In genomic region chr2:128512664-128513415, GRCh38 we compare ENCODE assay signal across 21 cellular contexts.
DNase-seq lines count a peak whose midpoint lies in the region; ATAC-seq, FAIRE-seq and TF ChIP-seq lines count a peak whose summit lies in the region.
"Had no signal": no experiment of that assay in that cellular context is flagged by ENCODE, and none has a peak within 500 bp of the region (broad histone marks: within the 10 kb centered on the region; RNA-seq: fewer than 3 reads in every experiment).

No MANE protein-coding gene starts in this region.

- no peak overlapping the region for H3K4me3 ChIP-seq in GM12878
- H3K4me3 ChIP-seq: adrenal gland, MG63 had no signal

- no peaks in the 10 kb centered on the region for H4K20me1 ChIP-seq in GM12878 (ENCODE audit: control insufficient read depth, insufficient read depth)

- H3K9me3 Mint-ChIP-seq in CD14-positive monocyte, result peaks cover 0 to 2% (median 0%) of the 10 kb centered on the region in 7 donors
- H3K9me3 Mint-ChIP-seq: activated T-cell treated with anti-CD3 and anti-CD28 coated beads, Interleukin-2, amount 50 U/mL, for 4 hours; immature natural killer cell had no signal

- no peaks in the 10 kb centered on the region for H3K4me1 ChIP-seq in GM12878 (ENCODE audit: control insufficient read depth, insufficient read depth, low read length)
- H3K4me1 ChIP-seq: adrenal gland had no signal

- 38% methylated on average over 8 of the region's 8 CpGs for WGBS in GM12878 (ENCODE audit: insufficient coverage, insufficient replicate concordance, low lambda C conversion rate, missing lambda C conversion rate)

- peak overlapping the region; percentile 94 to 99 (median 98) for H3K27ac Mint-ChIP-seq in CD14-positive monocyte
- H3K27ac Mint-ChIP-seq: immature natural killer cell, mesothelial cell of epicardium had no signal

- no peak for FAIRE-seq in GM12878 (lab: Jason Lieb, UNC)
- FAIRE-seq: endothelial cell of umbilical vein, GM12891, small intestine, urothelium cell line had no signal

- intact Hi-C loops in CD14-positive monocyte (cut with micrococcal nuclease) (loop anchor here in 1 of 2 donors (10.0 kb wide), 1 partner anchor 222 kb away; no protein-coding TSS in a partner anchor), GM12878 (cut with micrococcal nuclease; ENCODE audit: unreplicated experiment) (no loop called here)

- TF ChIP-seq EP300 in GM12878 (IDR thresholded peaks at IDR 0.05; ENCODE audit: borderline replicate concordance in 1 of 2, control insufficient read depth in 1 of 2, low read depth in 2 of 2, low read length in 2 of 2), result no peak

- H3K4me2 ChIP-seq in GM12878 (ENCODE audit: control insufficient read depth, insufficient read depth), result no peak overlapping the region

- no peak for TF ChIP-seq RAD21 in GM12878 (IDR thresholded peaks at IDR 0.05; ENCODE audit: insufficient read depth, low read depth, low read length)

- ATAC-seq in GM19468 (IDR thresholded peaks at IDR 0.05; ENCODE audit: extremely low read depth, unreplicated experiment) (peak; percentile 33), GM12878 (peak; percentile 44), HG03175 (IDR thresholded peaks at IDR 0.05; ENCODE audit: unreplicated experiment) (no peak)
- ATAC-seq: activated T-cell treated with anti-CD3 and anti-CD28 coated beads, Interleukin-2, amount 50 U/mL, for 4 hours had no signal

- in situ Hi-C loops in GM12878 (cut with MboI), result no loop called here

- TF ChIP-seq CTCF in CD14-positive monocyte (IDR thresholded peaks at IDR 0.05) (no peak), GM12878 (IDR thresholded peaks at IDR 0.05 in 2 of 3, conservative IDR thresholded peaks at IDR 0.05 in 1 of 3; ENCODE audit: control insufficient read depth in 2 of 3, extremely low read depth in 1 of 3, insufficient read depth in 1 of 3, low read depth in 3 of 3, low read length in 3 of 3) (no peak)

- no peak overlapping the region for H3K9ac ChIP-seq in GM12878 (ENCODE audit: control insufficient read depth, insufficient read depth, low read length)

- no peak overlapping the region for H3K27ac ChIP-seq in GM12878 (ENCODE audit: control insufficient read depth, insufficient read depth)
- H3K27ac ChIP-seq: adrenal gland, C4-2B had no signal

- H3K4me3 Mint-ChIP-seq in CD14-positive monocyte, result peak overlapping the region; percentile 67 to 88
- H3K4me3 Mint-ChIP-seq: activated T-cell treated with anti-CD3 and anti-CD28 coated beads, Interleukin-2, amount 50 U/mL, for 4 hours; mesothelial cell of epicardium had no signal

- peaks cover 0 to 6% (median 3%) of the 10 kb centered on the region in 3 donors for H3K27me3 Mint-ChIP-seq in CD14-positive monocyte (ENCODE audit: low read depth in 3 of 3)

- no peaks in the 10 kb centered on the region for H3K79me2 ChIP-seq in GM12878 (ENCODE audit: control insufficient read depth, insufficient read depth, low read length)

- TF ChIP-seq POLR2A in GM12878 (IDR thresholded peaks at IDR 0.05; ENCODE audit: low read depth, low read length), result no peak

- H3K36me3 ChIP-seq in GM12878 (ENCODE audit: control insufficient read depth in 2 of 2, insufficient read depth in 2 of 2, low read length in 1 of 2), result no peaks in the 10 kb centered on the region
- H3K36me3 ChIP-seq: adrenal gland, MG63 had no signal

- no peaks in the 10 kb centered on the region for H3K9me3 ChIP-seq in GM12878 (replicated peaks; ENCODE audit: control insufficient read depth, insufficient read depth, low read length)
- H3K9me3 ChIP-seq: adrenal gland, MG63 had no signal

- peak; percentile 14 for DNase-seq in CD14-positive monocyte (ENCODE audit: low spot score)
- DNase-seq in GM12878 (ENCODE audit: low read depth, low spot score), result no peak
- peak; percentile 73 for DNase-seq in mesenteric fat pad (ENCODE audit: low spot score)
- no peak for DNase-seq in amniotic stem cell (lab: John Stamatoyannopoulos, UW)
- no peak for DNase-seq in pons (ENCODE audit: low spot score)
- DNase-seq: activated CD4-positive, alpha-beta T cell treated with anti-CD3 and anti-CD28 coated beads, Interleukin-2, amount 50 U/mL, for 1 hour; activated T-cell treated with anti-CD3 and anti-CD28 coated beads, Interleukin-2, amount 50 U/mL, for 4 hours; immature natural killer cell; MG63; NCI-H2107; occipital lobe; small intestine; stimulated activated naive CD4-positive, alpha-beta T cell had no signal

- H2AFZ ChIP-seq in GM12878 (ENCODE audit: control insufficient read depth, low read depth, low read length), result no peak overlapping the region

- CTCF ChIA-PET in GM12878 (lab: Yijun Ruan, JAX), result no interaction called here

- no TSS peak for BruUV-seq in GM12878 (replicated peaks; lab: Mats Ljungman, UMichigan)

- SMC1A ChIA-PET in GM12878 (lab: Charles Lee; ENCODE audit: uncharacterized antibody, unreplicated experiment), result no interaction called here

- peaks cover 53% of the 10 kb centered on the region for H3K4me1 Mint-ChIP-seq in CD14-positive monocyte
- H3K4me1 Mint-ChIP-seq: immature natural killer cell, mesothelial cell of epicardium had no signal

- POLR2A ChIA-PET in GM12878 (lab: Charles Lee), result no interaction called here

- H3K27me3 ChIP-seq in GM12878 (replicated peaks in 1 of 2; ENCODE audit: control insufficient read depth in 2 of 2, insufficient read depth in 2 of 2, low read length in 1 of 2), result 0 out of 4 replicates have a peak, but pooled peaks cover 0 to 3% of the 10 kb centered on the region in 2 experiments
- H3K27me3 ChIP-seq: adrenal gland had no signal

- RAD21 ChIA-PET in GM12878 (lab: Charles Lee; ENCODE audit: unreplicated experiment), result no interaction called here

- no peaks in the 10 kb centered on the region for H3K36me3 Mint-ChIP-seq in CD14-positive monocyte
- H3K36me3 Mint-ChIP-seq: immature natural killer cell, mesothelial cell of epicardium had no signal

TF ChIP-seq in GM12878, 131 proteins besides CTCF, POLR2A, EP300 and RAD21 (continues in another document):
- TF ChIP-seq ZBTB4 (CRISPR knock-in tag; IDR thresholded peaks at IDR 0.05), result no peak
- no peak for TF ChIP-seq SMAD1 (IDR thresholded peaks at IDR 0.05; ENCODE audit: low read depth, partially characterized antibody)
- no peak for TF ChIP-seq WRNIP1 (IDR thresholded peaks at IDR 0.05; ENCODE audit: borderline replicate concordance, low read depth, low read length)
- TF ChIP-seq, protein P1, sequence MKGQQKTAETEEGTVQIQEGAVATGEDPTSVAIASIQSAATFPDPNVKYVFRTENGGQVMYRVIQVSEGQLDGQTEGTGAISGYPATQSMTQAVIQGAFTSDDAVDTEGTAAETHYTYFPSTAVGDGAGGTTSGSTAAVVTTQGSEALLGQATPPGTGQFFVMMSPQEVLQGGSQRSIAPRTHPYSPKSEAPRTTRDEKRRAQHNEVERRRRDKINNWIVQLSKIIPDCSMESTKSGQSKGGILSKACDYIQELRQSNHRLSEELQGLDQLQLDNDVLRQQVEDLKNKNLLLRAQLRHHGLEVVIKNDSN (IDR thresholded peaks at IDR 0.05; ENCODE audit: borderline replicate concordance, extremely low read length, insufficient read depth, low read depth, low read length), result no peak
- TF ChIP-seq SIN3A (IDR thresholded peaks at IDR 0.05; ENCODE audit: low read depth, low read length), result no peak
- TF ChIP-seq, protein P2, sequence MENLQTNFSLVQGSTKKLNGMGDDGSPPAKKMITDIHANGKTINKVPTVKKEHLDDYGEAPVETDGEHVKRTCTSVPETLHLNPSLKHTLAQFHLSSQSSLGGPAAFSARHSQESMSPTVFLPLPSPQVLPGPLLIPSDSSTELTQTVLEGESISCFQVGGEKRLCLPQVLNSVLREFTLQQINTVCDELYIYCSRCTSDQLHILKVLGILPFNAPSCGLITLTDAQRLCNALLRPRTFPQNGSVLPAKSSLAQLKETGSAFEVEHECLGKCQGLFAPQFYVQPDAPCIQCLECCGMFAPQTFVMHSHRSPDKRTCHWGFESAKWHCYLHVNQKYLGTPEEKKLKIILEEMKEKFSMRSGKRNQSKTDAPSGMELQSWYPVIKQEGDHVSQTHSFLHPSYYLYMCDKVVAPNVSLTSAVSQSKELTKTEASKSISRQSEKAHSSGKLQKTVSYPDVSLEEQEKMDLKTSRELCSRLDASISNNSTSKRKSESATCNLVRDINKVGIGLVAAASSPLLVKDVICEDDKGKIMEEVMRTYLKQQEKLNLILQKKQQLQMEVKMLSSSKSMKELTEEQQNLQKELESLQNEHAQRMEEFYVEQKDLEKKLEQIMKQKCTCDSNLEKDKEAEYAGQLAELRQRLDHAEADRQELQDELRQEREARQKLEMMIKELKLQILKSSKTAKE (IDR thresholded peaks at IDR 0.05; ENCODE audit: low read depth, poor library complexity, severe bottlenecking), result no peak
- no peak for TF ChIP-seq SUPT20H (IDR thresholded peaks at IDR 0.05; ENCODE audit: borderline replicate concordance, control insufficient read depth, low read depth, low read length)
- TF ChIP-seq STAT1 (conservative IDR thresholded peaks at IDR 0.05), result no peak
- no peak for TF ChIP-seq SPI1 (IDR thresholded peaks at IDR 0.05; ENCODE audit: borderline replicate concordance, insufficient read depth, low read depth, low read length)
- TF ChIP-seq FOS (IDR thresholded peaks at IDR 0.05; ENCODE audit: borderline replicate concordance, extremely low read depth, insufficient read length), result no peak
- no peak for TF ChIP-seq SMC3 (IDR thresholded peaks at IDR 0.05; ENCODE audit: borderline replicate concordance, low read length)
- no peak for TF ChIP-seq NFXL1 (IDR thresholded peaks at IDR 0.05; ENCODE audit: borderline replicate concordance)

Comparison
In these comparisons a context has a peak if more than half of its experiments do, and no peak if none do; other contexts are left out.
1. DNase-seq: peak in CD14-positive monocyte (single experiment) and mesenteric fat pad (single experiment); none in GM12878 (single experiment), amniotic stem cell (single experiment) and pons (single experiment).